10 cellular contexts compared by ENCODE assay signal in the genomic region with DNA sequence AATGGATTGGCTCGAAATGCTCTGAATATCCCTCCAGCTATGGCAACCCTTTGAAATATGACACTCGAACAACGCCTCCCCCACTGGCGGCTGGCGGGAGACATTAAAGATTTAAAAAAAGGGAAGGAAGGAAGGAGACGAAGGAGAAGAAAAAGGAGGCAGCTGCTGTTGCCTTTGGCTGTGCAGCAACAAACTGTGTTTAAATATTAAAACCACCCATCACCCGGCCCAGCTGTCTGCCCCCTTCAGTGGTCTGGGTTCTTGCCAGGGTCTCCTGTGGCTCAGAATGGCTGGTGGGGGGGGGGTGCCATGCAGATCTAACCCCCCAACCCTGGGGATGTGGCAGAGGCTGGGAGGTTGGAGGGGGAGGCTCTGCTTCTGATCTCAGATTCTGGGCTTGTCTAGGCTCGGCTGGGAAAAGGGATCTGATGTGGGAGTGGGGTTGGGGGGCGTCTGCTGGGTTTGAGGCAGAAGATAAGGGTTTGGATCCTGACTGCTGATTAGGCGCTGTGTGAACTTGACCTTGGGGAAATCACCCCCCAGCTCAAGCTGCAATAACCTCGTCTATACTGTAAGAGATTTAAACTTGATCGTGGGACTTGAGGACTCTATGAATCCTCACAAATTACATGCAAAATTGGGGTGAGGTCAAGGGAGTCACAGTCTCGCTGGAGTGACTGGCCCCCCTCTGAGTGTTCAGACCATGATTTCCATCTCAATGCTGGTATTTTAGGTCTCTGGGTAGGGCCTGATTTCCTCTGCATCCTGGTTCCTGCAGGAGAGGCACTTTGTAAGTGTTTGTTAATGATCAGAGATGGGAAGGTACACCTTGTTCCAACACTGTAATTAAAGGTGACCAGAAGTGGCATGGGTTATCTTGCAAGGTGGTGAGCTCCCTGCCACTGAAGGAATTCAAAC. TPM values are rescaled to one million over a fixed set of nuclear protein-coding genes. Genes with fewer than 3 reads are reported as not detected.
DNase-seq lines count a peak whose midpoint lies in the region; ATAC-seq and TF ChIP-seq lines count a peak whose summit lies in the region.
"Had no signal": no experiment of that assay in that cellular context is flagged by ENCODE, and none has a peak within 500 bp of the region (broad histone marks: within the 10 kb centered on the region; RNA-seq: fewer than 3 reads in every experiment).

No MANE protein-coding gene starts in this region.

- H3K4me1 Mint-ChIP-seq in activated CD8-positive, alpha-beta memory T cell treated with anti-CD3 and anti-CD28 coated beads, Interleukin-2, amount 10 ng/mL, durations not matched to agents 7 days and 5 days, result no peaks in the 10 kb centered on the region

- DNase-seq in activated CD8-positive, alpha-beta memory T cell treated with anti-CD3 and anti-CD28 coated beads, Interleukin-2, amount 50 U/mL, for 48 hours, result peak; percentile 22
- no peak for DNase-seq in activated CD8-positive, alpha-beta memory T cell treated with anti-CD3 and anti-CD28 coated beads, Interleukin-2, amount 10 ng/mL, durations not matched to agents 7 days and 5 days
- DNase-seq in NCI-H2171 (lab: John Stamatoyannopoulos, UW) (peak; percentile 88), ecto neural progenitor cell (ENCODE audit: low spot score) (peak; percentile 47), smooth muscle cell (lab: John Stamatoyannopoulos, UW; ENCODE audit: unreplicated experiment) (no peak), cerebellar nuclear complex (lab: John Stamatoyannopoulos, UW) (no peak)
- no peak for DNase-seq in activated CD4-positive, alpha-beta T cell treated with anti-CD3 and anti-CD28 coated beads for 4 hours
- DNase-seq: BE2C had no signal

- WGBS in smooth muscle cell (ENCODE audit: low lambda C conversion rate), result 9% methylated on average over 13 of the region's 13 CpGs

- H3K9me3 Mint-ChIP-seq in activated CD8-positive, alpha-beta memory T cell treated with anti-CD3 and anti-CD28 coated beads, Interleukin-2, amount 10 ng/mL, durations not matched to agents 7 days and 5 days (ENCODE audit: low read depth), result no peaks in the 10 kb centered on the region
- H3K9me3 Mint-ChIP-seq: dendritic cell treated with granulocyte-macrophage colony-stimulating factor and Interleukin-4, amounts not matched to agents 40 ng/mL and 50 ng/mL, for 4 days had no signal

- H3K9me3 ChIP-seq in smooth muscle cell (replicated peaks; ENCODE audit: low read depth), result no peaks in the 10 kb centered on the region
- H3K9me3 ChIP-seq: BE2C had no signal

- H3K9ac ChIP-seq in smooth muscle cell (ENCODE audit: low read depth), result no peak overlapping the region

- H3K27ac Mint-ChIP-seq in activated CD8-positive, alpha-beta memory T cell treated with anti-CD3 and anti-CD28 coated beads, Interleukin-2, amount 10 ng/mL, durations not matched to agents 7 days and 5 days, result no peak overlapping the region
- H3K27ac Mint-ChIP-seq: dendritic cell treated with granulocyte-macrophage colony-stimulating factor and Interleukin-4, amounts not matched to agents 40 ng/mL and 50 ng/mL, for 4 days had no signal

- H3K4me3 ChIP-seq in smooth muscle cell, result peak overlapping the region; percentile 24

- no peak overlapping the region for H3K27ac ChIP-seq in smooth muscle cell (ENCODE audit: low read depth)

- no peak overlapping the region for H2AFZ ChIP-seq in smooth muscle cell (ENCODE audit: low read depth)

- CTCF ChIA-PET in activated CD8-positive, alpha-beta memory T cell treated with anti-CD3 and anti-CD28 coated beads, Interleukin-2, amount 10 ng/mL, durations not matched to agents 7 days and 5 days (lab: Charles Lee), result interaction anchor here (2.8 kb wide), 1 partner anchor 653 kb away, joined by 10 read pairs; no protein-coding TSS in a partner anchor

- H3K4me3 Mint-ChIP-seq in activated CD8-positive, alpha-beta memory T cell treated with anti-CD3 and anti-CD28 coated beads, Interleukin-2, amount 10 ng/mL, durations not matched to agents 7 days and 5 days, result no peak overlapping the region
- H3K4me3 Mint-ChIP-seq: dendritic cell treated with granulocyte-macrophage colony-stimulating factor and Interleukin-4, amounts not matched to agents 40 ng/mL and 50 ng/mL, for 4 days had no signal

- peak overlapping the region; percentile 82 for H3K4me2 ChIP-seq in smooth muscle cell

- ATAC-seq in activated CD8-positive, alpha-beta memory T cell treated with anti-CD3 and anti-CD28 coated beads, Interleukin-2, amount 10 ng/mL, durations not matched to agents 7 days and 5 days, result no peak
- no peak for ATAC-seq in GM19397 (IDR thresholded peaks at IDR 0.05; ENCODE audit: unreplicated experiment)

- H3K36me3 Mint-ChIP-seq in activated CD8-positive, alpha-beta memory T cell treated with anti-CD3 and anti-CD28 coated beads, Interleukin-2, amount 10 ng/mL, durations not matched to agents 7 days and 5 days, result no peaks in the 10 kb centered on the region

- peaks cover 20% of the 10 kb centered on the region for H3K4me1 ChIP-seq in smooth muscle cell (ENCODE audit: low read depth)

- H3F3A ChIP-seq in smooth muscle cell (ENCODE audit: low read depth), result no peaks in the 10 kb centered on the region

- H3K27me3 Mint-ChIP-seq in activated CD8-positive, alpha-beta memory T cell treated with anti-CD3 and anti-CD28 coated beads, Interleukin-2, amount 10 ng/mL, durations not matched to agents 7 days and 5 days, result peaks cover 60% of the 10 kb centered on the region

- no peak for TF ChIP-seq CTCF in smooth muscle cell (IDR thresholded peaks at IDR 0.05; ENCODE audit: borderline replicate concordance, insufficient read depth, poor library complexity, severe bottlenecking)

- no peaks in the 10 kb centered on the region for H3K36me3 ChIP-seq in smooth muscle cell (ENCODE audit: low read depth)
- H3K36me3 ChIP-seq: BE2C had no signal

- H4K20me1 ChIP-seq in smooth muscle cell (ENCODE audit: low read depth), result no peaks in the 10 kb centered on the region

- H3K79me2 ChIP-seq in smooth muscle cell (ENCODE audit: low read depth), result no peaks in the 10 kb centered on the region

- no peaks in the 10 kb centered on the region for H3K27me3 ChIP-seq in smooth muscle cell (ENCODE audit: low read depth)
- H3K27me3 ChIP-seq: BE2C had no signal

RNA-seq across cellular contexts. Expression of a gene that starts 40.3 kb away (rescaled TPM):
- total RNA-seq in activated CD8-positive, alpha-beta memory T cell treated with anti-CD3 and anti-CD28 coated beads, Interleukin-2, amount 10 ng/mL, durations not matched to agents 7 days and 5 days, result 10 to 100 TPM; 32.0 to 36.3 TPM
- 45.9 and 50.7 TPM in 2 replicates for total RNA-seq in smooth muscle cell
- 34.2 and 49.2 TPM in 2 replicates for polyA plus RNA-seq in smooth muscle cell

RNA-seq across cellular contexts. Expression of a gene that starts 46.9 kb away (rescaled TPM):
- not detected for total RNA-seq in activated CD8-positive, alpha-beta memory T cell treated with anti-CD3 and anti-CD28 coated beads, Interleukin-2, amount 10 ng/mL, durations not matched to agents 7 days and 5 days
- 6.5 TPM in 1 of 2 replicates, not detected in the other for total RNA-seq in smooth muscle cell
- polyA plus RNA-seq in smooth muscle cell, result 0.22 and 0.35 TPM in 2 replicates

Comparison
In these comparisons a context has a peak if more than half of its experiments do, and no peak if none do; other contexts are left out.
1. DNase-seq: peak in activated CD8-positive, alpha-beta memory T cell treated with anti-CD3 and anti-CD28 coated beads, Interleukin-2, amount 50 U/mL, for 48 hours (single experiment), NCI-H2171 (single experiment) and ecto neural progenitor cell (single experiment); none in activated CD8-positive, alpha-beta memory T cell treated with anti-CD3 and anti-CD28 coated beads, Interleukin-2, amount 10 ng/mL, durations not matched to agents 7 days and 5 days (single experiment), smooth muscle cell (single experiment), activated CD4-positive, alpha-beta T cell treated with anti-CD3 and anti-CD28 coated beads for 4 hours (0 of 2) and cerebellar nuclear complex (0 of 2).